In genomic region chr14:59354666-59355065, GRCh38 we compare ENCODE assay signal across 14 cellular contexts.
A peak's percentile ranks its signal among the peaks of the same experiment; 100 is the strongest.
DNase-seq lines count a peak whose midpoint lies in the region; ATAC-seq, FAIRE-seq and TF ChIP-seq lines count a peak whose summit lies in the region.
"Had no signal": no experiment of that assay in that cellular context is flagged by ENCODE, and none has a peak within 500 bp of the region (broad histone marks: within the 10 kb centered on the region; RNA-seq: fewer than 3 reads in every experiment).

No MANE protein-coding gene starts in this region.

- H3K4me3 ChIP-seq in cardiac muscle cell = no peak overlapping the region
- H3K4me3 ChIP-seq in astrocyte (ENCODE audit: insufficient read depth, low read depth, low read length) = no peak overlapping the region
- H3K4me3 ChIP-seq in transverse colon = no peak overlapping the region
- H3K4me3 ChIP-seq: A549, tibial nerve had no signal

- no peak for ATAC-seq in Right ventricle myocardium superior (ENCODE audit: poor library complexity)
- ATAC-seq in activated CD8-positive, alpha-beta memory T cell treated with anti-CD3 and anti-CD28 coated beads, Interleukin-2, amount 10 ng/mL, durations not matched to agents 7 days and 5 days = no peak
- ATAC-seq in HG02970 (IDR thresholded peaks at IDR 0.05; ENCODE audit: low FRiP score, unreplicated experiment) = no peak
- ATAC-seq in HG02763 (IDR thresholded peaks at IDR 0.05; ENCODE audit: unreplicated experiment) = no peak
- ATAC-seq: A549; natural killer cell treated with Interleukin-12 subunit alpha and Interleukin-12 subunit beta and Interleukin-15 and Interleukin-18, amount 100 ng/mL, for 72 hours had no signal

- intact Hi-C loops in Right ventricle myocardium superior (cut with DNase I) (no loop called here), transverse colon (cut with DNase I; ENCODE audit: low total_unique reads) (no loop called here)

- peaks cover 17% of the 10 kb centered on the region for H3K36me3 Mint-ChIP-seq in astrocyte (ENCODE audit: low read depth, unreplicated experiment)
- peaks cover 6% of the 10 kb centered on the region for H3K36me3 Mint-ChIP-seq in activated CD8-positive, alpha-beta memory T cell treated with anti-CD3 and anti-CD28 coated beads, Interleukin-2, amount 10 ng/mL, durations not matched to agents 7 days and 5 days

- H3K9me3 ChIP-seq in cardiac muscle cell (ENCODE audit: low read depth) (no peaks in the 10 kb centered on the region), astrocyte (ENCODE audit: insufficient read depth, low read depth, low read length) (no peaks in the 10 kb centered on the region), transverse colon (no peaks in the 10 kb centered on the region)
- H3K9me3 ChIP-seq: A549, tibial nerve had no signal

- in situ Hi-C loops in transverse colon (cut with MboI; ENCODE audit: low pct_ligation_motif_present in 1 of 4, low pct_unique_long_range_greater_than_20kb in 1 of 4, low sequenced_read_pairs in 3 of 4) = no loop called here

- no peak overlapping the region for H2AFZ ChIP-seq in astrocyte (ENCODE audit: low read depth, low read length)

- FAIRE-seq in astrocyte (lab: Jason Lieb, UNC) = peak; percentile 20
- FAIRE-seq: A549, frontal cortex had no signal

- TF ChIP-seq EP300 in transverse colon (IDR thresholded peaks at IDR 0.05; ENCODE audit: low read depth) = no peak

- H4K20me1 ChIP-seq in astrocyte (ENCODE audit: insufficient read depth, low read length) = no peaks in the 10 kb centered on the region

- DNase-seq in cardiac muscle cell (ENCODE audit: low read depth in 1 of 2, low spot score in 1 of 2) (peak in 1 of 2 donors; percentile 51), Right ventricle myocardium superior (no peak), astrocyte (ENCODE audit: low read depth) (peak; percentile 68), iris pigment epithelial cell (ENCODE audit: low read depth) (peak; percentile 69), transverse colon (no peak)
- no peak for DNase-seq in activated CD8-positive, alpha-beta memory T cell treated with anti-CD3 and anti-CD28 coated beads, Interleukin-2, amount 10 ng/mL, durations not matched to agents 7 days and 5 days
- DNase-seq: activated CD4-positive, alpha-beta memory T cell treated with anti-CD3 and anti-CD28 coated beads, Interleukin-2, amount 10 ng/mL, durations not matched to agents 7 days and 5 days; activated naive CD4-positive, alpha-beta T cell treated with anti-CD3 and anti-CD28 coated beads for 36 hours had no signal

- peaks cover 13% of the 10 kb centered on the region for H3K4me1 Mint-ChIP-seq in astrocyte (ENCODE audit: low read depth, unreplicated experiment)
- peaks cover 1% of the 10 kb centered on the region for H3K4me1 Mint-ChIP-seq in activated CD8-positive, alpha-beta memory T cell treated with anti-CD3 and anti-CD28 coated beads, Interleukin-2, amount 10 ng/mL, durations not matched to agents 7 days and 5 days
- H3K4me1 Mint-ChIP-seq: activated CD4-positive, alpha-beta memory T cell treated with anti-CD3 and anti-CD28 coated beads, Interleukin-2, amount 10 ng/mL, durations not matched to agents 7 days and 5 days had no signal

- peaks cover 6% of the 10 kb centered on the region for H3K36me3 ChIP-seq in cardiac muscle cell
- peaks cover 7% of the 10 kb centered on the region for H3K36me3 ChIP-seq in astrocyte (ENCODE audit: insufficient read depth, low read length)
- H3K36me3 ChIP-seq in transverse colon = peaks cover 0 to 52% (median 5%) of the 10 kb centered on the region in 4 donors

- H3K4me3 Mint-ChIP-seq in astrocyte (ENCODE audit: unreplicated experiment) = peak overlapping the region; percentile 40
- H3K4me3 Mint-ChIP-seq in activated CD8-positive, alpha-beta memory T cell treated with anti-CD3 and anti-CD28 coated beads, Interleukin-2, amount 10 ng/mL, durations not matched to agents 7 days and 5 days = no peak overlapping the region
- H3K4me3 Mint-ChIP-seq: activated CD4-positive, alpha-beta memory T cell treated with anti-CD3 and anti-CD28 coated beads, Interleukin-2, amount 10 ng/mL, durations not matched to agents 7 days and 5 days; activated naive CD4-positive, alpha-beta T cell treated with anti-CD3 and anti-CD28 coated beads for 36 hours; natural killer cell treated with Interleukin-12 subunit alpha and Interleukin-12 subunit beta and Interleukin-15 and Interleukin-18, amount 100 ng/mL, for 72 hours had no signal

- H3K27me3 Mint-ChIP-seq in astrocyte (ENCODE audit: low read depth, unreplicated experiment) = no peaks in the 10 kb centered on the region
- no peaks in the 10 kb centered on the region for H3K27me3 Mint-ChIP-seq in activated CD8-positive, alpha-beta memory T cell treated with anti-CD3 and anti-CD28 coated beads, Interleukin-2, amount 10 ng/mL, durations not matched to agents 7 days and 5 days
- H3K27me3 Mint-ChIP-seq: activated CD4-positive, alpha-beta memory T cell treated with anti-CD3 and anti-CD28 coated beads, Interleukin-2, amount 10 ng/mL, durations not matched to agents 7 days and 5 days; natural killer cell treated with Interleukin-12 subunit alpha and Interleukin-12 subunit beta and Interleukin-15 and Interleukin-18, amount 100 ng/mL, for 72 hours had no signal

- no peak overlapping the region for H3K27ac Mint-ChIP-seq in astrocyte (ENCODE audit: unreplicated experiment)
- no peak overlapping the region for H3K27ac Mint-ChIP-seq in activated CD8-positive, alpha-beta memory T cell treated with anti-CD3 and anti-CD28 coated beads, Interleukin-2, amount 10 ng/mL, durations not matched to agents 7 days and 5 days
- H3K27ac Mint-ChIP-seq: activated CD4-positive, alpha-beta memory T cell treated with anti-CD3 and anti-CD28 coated beads, Interleukin-2, amount 10 ng/mL, durations not matched to agents 7 days and 5 days; activated naive CD4-positive, alpha-beta T cell treated with anti-CD3 and anti-CD28 coated beads for 36 hours; natural killer cell treated with Interleukin-12 subunit alpha and Interleukin-12 subunit beta and Interleukin-15 and Interleukin-18, amount 100 ng/mL, for 72 hours had no signal

- H3K27ac ChIP-seq in cardiac muscle cell (peak overlapping the region; percentile 62), astrocyte (ENCODE audit: low read depth, low read length) (no peak overlapping the region), transverse colon (peak overlapping the region; percentile 0 to 41 (median 30))
- H3K27ac ChIP-seq: A549 had no signal

- H3K27me3 ChIP-seq in cardiac muscle cell (no peaks in the 10 kb centered on the region), astrocyte (ENCODE audit: insufficient read depth, low read length) (no peaks in the 10 kb centered on the region), transverse colon (no peaks in the 10 kb centered on the region)
- H3K27me3 ChIP-seq: tibial nerve had no signal

- peaks cover 2% of the 10 kb centered on the region for H3K9me3 Mint-ChIP-seq in astrocyte (ENCODE audit: unreplicated experiment)
- no peaks in the 10 kb centered on the region for H3K9me3 Mint-ChIP-seq in activated CD8-positive, alpha-beta memory T cell treated with anti-CD3 and anti-CD28 coated beads, Interleukin-2, amount 10 ng/mL, durations not matched to agents 7 days and 5 days (ENCODE audit: low read depth)
- H3K9me3 Mint-ChIP-seq: activated CD4-positive, alpha-beta memory T cell treated with anti-CD3 and anti-CD28 coated beads, Interleukin-2, amount 10 ng/mL, durations not matched to agents 7 days and 5 days; activated naive CD4-positive, alpha-beta T cell treated with anti-CD3 and anti-CD28 coated beads for 36 hours; natural killer cell treated with Interleukin-12 subunit alpha and Interleukin-12 subunit beta and Interleukin-15 and Interleukin-18, amount 100 ng/mL, for 72 hours had no signal

- H3K4me1 ChIP-seq in cardiac muscle cell (ENCODE audit: low read depth) (peaks cover 34% of the 10 kb centered on the region), astrocyte (ENCODE audit: insufficient read depth, low read length) (peaks cover 7% of the 10 kb centered on the region), transverse colon (peaks cover 6 to 21% (median 19%) of the 10 kb centered on the region in 4 donors)

- H3K9ac ChIP-seq in astrocyte (ENCODE audit: low read length) = no peak overlapping the region

- CTCF ChIA-PET in activated CD8-positive, alpha-beta memory T cell treated with anti-CD3 and anti-CD28 coated beads, Interleukin-2, amount 10 ng/mL, durations not matched to agents 7 days and 5 days (lab: Charles Lee) = no interaction called here

- WGBS in transverse colon (ENCODE audit: low coverage in 1 of 2), 2 donors = 70 to 86% methylated on average over 1 to 3 of the region's 3 CpGs

- no peak overlapping the region for H3K4me2 ChIP-seq in astrocyte (ENCODE audit: low read length)
- H3K4me2 ChIP-seq: A549 had no signal

- no peaks in the 10 kb centered on the region for H3K79me2 ChIP-seq in astrocyte (ENCODE audit: insufficient read depth, low read length)

- TF ChIP-seq CTCF in cardiac muscle cell (IDR thresholded peaks at IDR 0.05; ENCODE audit: low read depth, low read length) (no peak), astrocyte (IDR thresholded peaks at IDR 0.05; ENCODE audit: insufficient read depth, low read depth, low read length) (no peak), transverse colon (IDR thresholded peaks at IDR 0.05) (no peak)

- TF ChIP-seq POLR2A in transverse colon (IDR thresholded peaks at IDR 0.05) = no peak

Comparison
In these comparisons a context has a peak if more than half of its experiments do, and no peak if none do; other contexts are left out.
1. DNase-seq: peak in astrocyte (single experiment) and iris pigment epithelial cell (single experiment); none in Right ventricle myocardium superior (single experiment), transverse colon (single experiment) and activated CD8-positive, alpha-beta memory T cell treated with anti-CD3 and anti-CD28 coated beads, Interleukin-2, amount 10 ng/mL, durations not matched to agents 7 days and 5 days (single experiment).